1 cellular context compared by ENCODE assay signal in the genomic region with DNA sequence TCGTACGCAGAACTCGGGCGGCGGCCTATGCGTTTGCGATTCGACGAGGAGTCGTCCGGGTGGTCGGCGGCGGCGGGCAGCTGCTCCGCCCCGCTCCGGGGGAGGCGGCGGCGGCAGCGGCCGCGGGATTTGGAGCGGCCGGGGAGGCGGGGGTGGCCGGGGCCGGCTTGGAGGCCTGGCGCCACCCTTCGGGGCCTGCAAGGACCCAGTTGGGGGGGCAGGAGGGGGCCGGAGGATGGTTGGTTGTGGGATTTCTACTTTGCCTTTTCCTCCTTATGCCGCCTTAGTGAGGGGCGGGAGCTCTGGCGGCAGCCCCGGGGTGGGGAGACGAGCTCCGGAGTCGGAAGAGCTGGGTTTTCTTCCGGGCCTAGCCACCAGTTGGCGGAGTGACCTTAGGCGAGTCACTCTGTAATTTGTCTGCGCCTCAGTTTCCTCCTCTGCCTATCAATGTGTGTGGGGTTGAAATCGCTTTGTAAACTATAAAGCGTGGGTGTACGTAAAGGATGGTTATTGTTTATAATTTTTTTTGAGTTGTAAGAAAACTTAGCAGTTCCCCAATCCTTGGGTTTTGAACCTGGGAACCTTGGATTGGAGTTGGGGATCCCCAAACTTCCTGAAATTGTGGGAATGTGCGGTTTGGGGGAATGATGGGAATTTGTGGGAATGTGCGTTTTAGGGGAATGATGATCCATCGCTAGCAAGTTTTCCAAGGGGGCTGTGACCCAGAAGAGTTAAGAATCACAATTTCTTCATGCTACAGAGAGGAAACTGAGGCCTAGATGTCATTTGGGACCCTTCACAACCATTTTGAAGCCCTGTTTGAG.
TF ChIP-seq lines count a peak whose summit lies in the region.

No MANE protein-coding gene starts in this region.

TF ChIP-seq in GM12878, 131 proteins besides CTCF, POLR2A, EP300 and RAD21 (continued from another document and continues in another):
- TF ChIP-seq, protein P1, sequence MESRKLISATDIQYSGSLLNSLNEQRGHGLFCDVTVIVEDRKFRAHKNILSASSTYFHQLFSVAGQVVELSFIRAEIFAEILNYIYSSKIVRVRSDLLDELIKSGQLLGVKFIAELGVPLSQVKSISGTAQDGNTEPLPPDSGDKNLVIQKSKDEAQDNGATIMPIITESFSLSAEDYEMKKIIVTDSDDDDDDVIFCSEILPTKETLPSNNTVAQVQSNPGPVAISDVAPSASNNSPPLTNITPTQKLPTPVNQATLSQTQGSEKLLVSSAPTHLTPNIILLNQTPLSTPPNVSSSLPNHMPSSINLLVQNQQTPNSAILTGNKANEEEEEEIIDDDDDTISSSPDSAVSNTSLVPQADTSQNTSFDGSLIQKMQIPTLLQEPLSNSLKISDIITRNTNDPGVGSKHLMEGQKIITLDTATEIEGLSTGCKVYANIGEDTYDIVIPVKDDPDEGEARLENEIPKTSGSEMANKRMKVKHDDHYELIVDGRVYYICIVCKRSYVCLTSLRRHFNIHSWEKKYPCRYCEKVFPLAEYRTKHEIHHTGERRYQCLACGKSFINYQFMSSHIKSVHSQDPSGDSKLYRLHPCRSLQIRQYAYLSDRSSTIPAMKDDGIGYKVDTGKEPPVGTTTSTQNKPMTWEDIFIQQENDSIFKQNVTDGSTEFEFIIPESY (IDR thresholded peaks at IDR 0.05): no peak
- TF ChIP-seq ATF7 (IDR thresholded peaks at IDR 0.05; ENCODE audit: low read depth): no peak
- TF ChIP-seq, protein P2, sequence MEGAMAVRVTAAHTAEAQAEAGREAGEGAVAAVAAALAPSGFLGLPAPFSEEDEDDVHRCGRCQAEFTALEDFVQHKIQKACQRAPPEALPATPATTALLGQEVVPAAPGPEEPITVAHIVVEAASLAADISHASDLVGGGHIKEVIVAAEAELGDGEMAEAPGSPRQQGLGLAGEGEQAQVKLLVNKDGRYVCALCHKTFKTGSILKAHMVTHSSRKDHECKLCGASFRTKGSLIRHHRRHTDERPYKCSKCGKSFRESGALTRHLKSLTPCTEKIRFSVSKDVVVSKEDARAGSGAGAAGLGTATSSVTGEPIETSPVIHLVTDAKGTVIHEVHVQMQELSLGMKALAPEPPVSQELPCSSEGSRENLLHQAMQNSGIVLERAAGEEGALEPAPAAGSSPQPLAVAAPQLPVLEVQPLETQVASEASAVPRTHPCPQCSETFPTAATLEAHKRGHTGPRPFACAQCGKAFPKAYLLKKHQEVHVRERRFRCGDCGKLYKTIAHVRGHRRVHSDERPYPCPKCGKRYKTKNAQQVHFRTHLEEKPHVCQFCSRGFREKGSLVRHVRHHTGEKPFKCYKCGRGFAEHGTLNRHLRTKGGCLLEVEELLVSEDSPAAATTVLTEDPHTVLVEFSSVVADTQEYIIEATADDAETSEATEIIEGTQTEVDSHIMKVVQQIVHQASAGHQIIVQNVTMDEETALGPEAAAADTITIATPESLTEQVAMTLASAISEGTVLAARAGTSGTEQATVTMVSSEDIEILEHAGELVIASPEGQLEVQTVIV (IDR thresholded peaks at IDR 0.05; ENCODE audit: borderline replicate concordance, partially characterized antibody): no peak
- TF ChIP-seq SUPT20H (IDR thresholded peaks at IDR 0.05; ENCODE audit: borderline replicate concordance, control insufficient read depth, low read depth, low read length): no peak
- no peak for TF ChIP-seq SIX5 (IDR thresholded peaks at IDR 0.05; ENCODE audit: low read depth, low read length, severe bottlenecking)
- TF ChIP-seq, protein P3, sequence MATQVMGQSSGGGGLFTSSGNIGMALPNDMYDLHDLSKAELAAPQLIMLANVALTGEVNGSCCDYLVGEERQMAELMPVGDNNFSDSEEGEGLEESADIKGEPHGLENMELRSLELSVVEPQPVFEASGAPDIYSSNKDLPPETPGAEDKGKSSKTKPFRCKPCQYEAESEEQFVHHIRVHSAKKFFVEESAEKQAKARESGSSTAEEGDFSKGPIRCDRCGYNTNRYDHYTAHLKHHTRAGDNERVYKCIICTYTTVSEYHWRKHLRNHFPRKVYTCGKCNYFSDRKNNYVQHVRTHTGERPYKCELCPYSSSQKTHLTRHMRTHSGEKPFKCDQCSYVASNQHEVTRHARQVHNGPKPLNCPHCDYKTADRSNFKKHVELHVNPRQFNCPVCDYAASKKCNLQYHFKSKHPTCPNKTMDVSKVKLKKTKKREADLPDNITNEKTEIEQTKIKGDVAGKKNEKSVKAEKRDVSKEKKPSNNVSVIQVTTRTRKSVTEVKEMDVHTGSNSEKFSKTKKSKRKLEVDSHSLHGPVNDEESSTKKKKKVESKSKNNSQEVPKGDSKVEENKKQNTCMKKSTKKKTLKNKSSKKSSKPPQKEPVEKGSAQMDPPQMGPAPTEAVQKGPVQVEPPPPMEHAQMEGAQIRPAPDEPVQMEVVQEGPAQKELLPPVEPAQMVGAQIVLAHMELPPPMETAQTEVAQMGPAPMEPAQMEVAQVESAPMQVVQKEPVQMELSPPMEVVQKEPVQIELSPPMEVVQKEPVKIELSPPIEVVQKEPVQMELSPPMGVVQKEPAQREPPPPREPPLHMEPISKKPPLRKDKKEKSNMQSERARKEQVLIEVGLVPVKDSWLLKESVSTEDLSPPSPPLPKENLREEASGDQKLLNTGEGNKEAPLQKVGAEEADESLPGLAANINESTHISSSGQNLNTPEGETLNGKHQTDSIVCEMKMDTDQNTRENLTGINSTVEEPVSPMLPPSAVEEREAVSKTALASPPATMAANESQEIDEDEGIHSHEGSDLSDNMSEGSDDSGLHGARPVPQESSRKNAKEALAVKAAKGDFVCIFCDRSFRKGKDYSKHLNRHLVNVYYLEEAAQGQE (IDR thresholded peaks at IDR 0.05; ENCODE audit: low read depth, low read length): no peak
- TF ChIP-seq, protein P4, sequence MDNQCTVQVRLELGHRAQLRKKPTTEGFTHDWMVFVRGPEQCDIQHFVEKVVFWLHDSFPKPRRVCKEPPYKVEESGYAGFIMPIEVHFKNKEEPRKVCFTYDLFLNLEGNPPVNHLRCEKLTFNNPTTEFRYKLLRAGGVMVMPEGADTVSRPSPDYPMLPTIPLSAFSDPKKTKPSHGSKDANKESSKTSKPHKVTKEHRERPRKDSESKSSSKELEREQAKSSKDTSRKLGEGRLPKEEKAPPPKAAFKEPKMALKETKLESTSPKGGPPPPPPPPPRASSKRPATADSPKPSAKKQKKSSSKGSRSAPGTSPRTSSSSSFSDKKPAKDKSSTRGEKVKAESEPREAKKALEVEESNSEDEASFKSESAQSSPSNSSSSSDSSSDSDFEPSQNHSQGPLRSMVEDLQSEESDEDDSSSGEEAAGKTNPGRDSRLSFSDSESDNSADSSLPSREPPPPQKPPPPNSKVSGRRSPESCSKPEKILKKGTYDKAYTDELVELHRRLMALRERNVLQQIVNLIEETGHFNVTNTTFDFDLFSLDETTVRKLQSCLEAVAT (IDR thresholded peaks at IDR 0.05): no peak
- no peak; the same call in 1 of the 2 replicates for TF ChIP-seq IKZF1 (conservative IDR thresholded peaks at IDR 0.05)
- no peak for TF ChIP-seq FOXM1 (IDR thresholded peaks at IDR 0.05; ENCODE audit: low read depth, low read length)
- TF ChIP-seq MYB (IDR thresholded peaks at IDR 0.05; ENCODE audit: borderline replicate concordance, low read depth, low read length): no peak
- TF ChIP-seq SREBF1 (IDR thresholded peaks at IDR 0.05; ENCODE audit: low read length): no peak
- TF ChIP-seq PAX5 (IDR thresholded peaks at IDR 0.05; ENCODE audit: borderline replicate concordance, low read depth, low read length): no peak
- 0 out of 2 replicates have a peak, but pooled peaks have one; percentile 52 for TF ChIP-seq ZNF24 (IDR thresholded peaks at IDR 0.05)
- TF ChIP-seq, protein P5, sequence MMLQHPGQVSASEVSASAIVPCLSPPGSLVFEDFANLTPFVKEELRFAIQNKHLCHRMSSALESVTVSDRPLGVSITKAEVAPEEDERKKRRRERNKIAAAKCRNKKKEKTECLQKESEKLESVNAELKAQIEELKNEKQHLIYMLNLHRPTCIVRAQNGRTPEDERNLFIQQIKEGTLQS (IDR thresholded peaks at IDR 0.05; ENCODE audit: borderline replicate concordance, extremely low read depth, low read depth, low read length): no peak
- no peak for TF ChIP-seq NFIC (IDR thresholded peaks at IDR 0.05; ENCODE audit: low read depth, low read length)
- TF ChIP-seq, protein P6, sequence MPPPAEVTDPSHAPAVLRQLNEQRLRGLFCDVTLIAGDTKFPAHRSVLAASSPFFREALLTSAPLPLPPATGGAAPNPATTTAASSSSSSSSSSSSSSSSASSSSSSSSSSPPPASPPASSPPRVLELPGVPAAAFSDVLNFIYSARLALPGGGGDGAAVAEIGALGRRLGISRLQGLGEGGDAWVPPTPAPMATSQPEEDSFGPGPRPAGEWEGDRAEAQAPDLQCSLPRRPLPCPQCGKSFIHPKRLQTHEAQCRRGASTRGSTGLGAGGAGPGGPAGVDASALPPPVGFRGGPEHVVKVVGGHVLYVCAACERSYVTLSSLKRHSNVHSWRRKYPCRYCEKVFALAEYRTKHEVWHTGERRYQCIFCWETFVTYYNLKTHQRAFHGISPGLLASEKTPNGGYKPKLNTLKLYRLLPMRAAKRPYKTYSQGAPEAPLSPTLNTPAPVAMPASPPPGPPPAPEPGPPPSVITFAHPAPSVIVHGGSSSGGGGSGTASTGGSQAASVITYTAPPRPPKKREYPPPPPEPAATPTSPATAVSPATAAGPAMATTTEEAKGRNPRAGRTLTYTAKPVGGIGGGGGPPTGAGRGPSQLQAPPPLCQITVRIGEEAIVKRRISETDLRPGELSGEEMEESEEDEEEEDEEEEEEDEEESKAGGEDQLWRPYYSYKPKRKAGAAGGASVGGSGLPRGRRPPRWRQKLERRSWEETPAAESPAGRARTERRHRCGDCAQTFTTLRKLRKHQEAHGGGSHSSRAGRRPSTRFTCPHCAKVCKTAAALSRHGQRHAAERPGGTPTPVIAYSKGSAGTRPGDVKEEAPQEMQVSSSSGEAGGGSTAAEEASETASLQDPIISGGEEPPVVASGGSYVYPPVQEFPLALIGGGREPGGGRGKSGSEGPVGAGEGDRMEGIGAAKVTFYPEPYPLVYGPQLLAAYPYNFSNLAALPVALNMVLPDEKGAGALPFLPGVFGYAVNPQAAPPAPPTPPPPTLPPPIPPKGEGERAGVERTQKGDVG (CRISPR knock-in tag; IDR thresholded peaks at IDR 0.05): no peak
- TF ChIP-seq SP1 (IDR thresholded peaks at IDR 0.05; ENCODE audit: low read depth, low read length): no peak
- TF ChIP-seq BMI1 (IDR thresholded peaks at IDR 0.05; ENCODE audit: borderline replicate concordance): no peak
- TF ChIP-seq, protein P7, sequence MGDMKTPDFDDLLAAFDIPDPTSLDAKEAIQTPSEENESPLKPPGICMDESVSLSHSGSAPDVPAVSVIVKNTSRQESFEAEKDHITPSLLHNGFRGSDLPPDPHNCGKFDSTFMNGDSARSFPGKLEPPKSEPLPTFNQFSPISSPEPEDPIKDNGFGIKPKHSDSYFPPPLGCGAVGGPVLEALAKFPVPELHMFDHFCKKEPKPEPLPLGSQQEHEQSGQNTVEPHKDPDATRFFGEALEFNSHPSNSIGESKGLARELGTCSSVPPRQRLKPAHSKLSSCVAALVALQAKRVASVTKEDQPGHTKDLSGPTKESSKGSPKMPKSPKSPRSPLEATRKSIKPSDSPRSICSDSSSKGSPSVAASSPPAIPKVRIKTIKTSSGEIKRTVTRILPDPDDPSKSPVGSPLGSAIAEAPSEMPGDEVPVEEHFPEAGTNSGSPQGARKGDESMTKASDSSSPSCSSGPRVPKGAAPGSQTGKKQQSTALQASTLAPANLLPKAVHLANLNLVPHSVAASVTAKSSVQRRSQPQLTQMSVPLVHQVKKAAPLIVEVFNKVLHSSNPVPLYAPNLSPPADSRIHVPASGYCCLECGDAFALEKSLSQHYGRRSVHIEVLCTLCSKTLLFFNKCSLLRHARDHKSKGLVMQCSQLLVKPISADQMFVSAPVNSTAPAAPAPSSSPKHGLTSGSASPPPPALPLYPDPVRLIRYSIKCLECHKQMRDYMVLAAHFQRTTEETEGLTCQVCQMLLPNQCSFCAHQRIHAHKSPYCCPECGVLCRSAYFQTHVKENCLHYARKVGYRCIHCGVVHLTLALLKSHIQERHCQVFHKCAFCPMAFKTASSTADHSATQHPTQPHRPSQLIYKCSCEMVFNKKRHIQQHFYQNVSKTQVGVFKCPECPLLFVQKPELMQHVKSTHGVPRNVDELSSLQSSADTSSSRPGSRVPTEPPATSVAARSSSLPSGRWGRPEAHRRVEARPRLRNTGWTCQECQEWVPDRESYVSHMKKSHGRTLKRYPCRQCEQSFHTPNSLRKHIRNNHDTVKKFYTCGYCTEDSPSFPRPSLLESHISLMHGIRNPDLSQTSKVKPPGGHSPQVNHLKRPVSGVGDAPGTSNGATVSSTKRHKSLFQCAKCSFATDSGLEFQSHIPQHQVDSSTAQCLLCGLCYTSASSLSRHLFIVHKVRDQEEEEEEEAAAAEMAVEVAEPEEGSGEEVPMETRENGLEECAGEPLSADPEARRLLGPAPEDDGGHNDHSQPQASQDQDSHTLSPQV (IDR thresholded peaks at IDR 0.05): no peak
- TF ChIP-seq, protein P8, sequence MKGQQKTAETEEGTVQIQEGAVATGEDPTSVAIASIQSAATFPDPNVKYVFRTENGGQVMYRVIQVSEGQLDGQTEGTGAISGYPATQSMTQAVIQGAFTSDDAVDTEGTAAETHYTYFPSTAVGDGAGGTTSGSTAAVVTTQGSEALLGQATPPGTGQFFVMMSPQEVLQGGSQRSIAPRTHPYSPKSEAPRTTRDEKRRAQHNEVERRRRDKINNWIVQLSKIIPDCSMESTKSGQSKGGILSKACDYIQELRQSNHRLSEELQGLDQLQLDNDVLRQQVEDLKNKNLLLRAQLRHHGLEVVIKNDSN (IDR thresholded peaks at IDR 0.05; ENCODE audit: borderline replicate concordance, extremely low read length, insufficient read depth, low read depth, low read length): no peak
- TF ChIP-seq GABPA (IDR thresholded peaks at IDR 0.05; ENCODE audit: low read depth): peak; percentile 58; the same call in 1 of the 2 replicates
- TF ChIP-seq NFXL1 (IDR thresholded peaks at IDR 0.05; ENCODE audit: borderline replicate concordance): peak; percentile 67; the same call in 1 of the 2 replicates
- TF ChIP-seq, protein P9, sequence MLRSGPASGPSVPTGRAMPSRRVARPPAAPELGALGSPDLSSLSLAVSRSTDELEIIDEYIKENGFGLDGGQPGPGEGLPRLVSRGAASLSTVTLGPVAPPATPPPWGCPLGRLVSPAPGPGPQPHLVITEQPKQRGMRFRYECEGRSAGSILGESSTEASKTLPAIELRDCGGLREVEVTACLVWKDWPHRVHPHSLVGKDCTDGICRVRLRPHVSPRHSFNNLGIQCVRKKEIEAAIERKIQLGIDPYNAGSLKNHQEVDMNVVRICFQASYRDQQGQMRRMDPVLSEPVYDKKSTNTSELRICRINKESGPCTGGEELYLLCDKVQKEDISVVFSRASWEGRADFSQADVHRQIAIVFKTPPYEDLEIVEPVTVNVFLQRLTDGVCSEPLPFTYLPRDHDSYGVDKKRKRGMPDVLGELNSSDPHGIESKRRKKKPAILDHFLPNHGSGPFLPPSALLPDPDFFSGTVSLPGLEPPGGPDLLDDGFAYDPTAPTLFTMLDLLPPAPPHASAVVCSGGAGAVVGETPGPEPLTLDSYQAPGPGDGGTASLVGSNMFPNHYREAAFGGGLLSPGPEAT (IDR thresholded peaks at IDR 0.05; ENCODE audit: low read depth): peak; percentile 43; the same call in 1 of the 2 replicates
